In genomic region chr20:13543783-13544182, GRCh38 we compare ENCODE assay signal across 18 cellular contexts.
A peak's percentile ranks its signal among the peaks of the same experiment; 100 is the strongest.
DNase-seq lines count a peak whose midpoint lies in the region; ATAC-seq and TF ChIP-seq lines count a peak whose summit lies in the region.
"Had no signal": no experiment of that assay in that cellular context is flagged by ENCODE, and none has a peak within 500 bp of the region (broad histone marks: within the 10 kb centered on the region; RNA-seq: fewer than 3 reads in every experiment).

No MANE protein-coding gene starts in this region.

- no peak overlapping the region for H4K91ac ChIP-seq in neuronal stem cell (ENCODE audit: low read depth, low read length, poor library complexity)

- H3K9me3 ChIP-seq in DND-41 (ENCODE audit: insufficient read depth, low read length, severe bottlenecking) = no peaks in the 10 kb centered on the region
- H3K9me3 ChIP-seq in gastroesophageal sphincter = no peaks in the 10 kb centered on the region
- H3K9me3 ChIP-seq in aorta (ENCODE audit: control insufficient read depth, low read length) = no peaks in the 10 kb centered on the region
- no peaks in the 10 kb centered on the region for H3K9me3 ChIP-seq in neuronal stem cell (replicated peaks in 1 of 2; ENCODE audit: control insufficient read depth in 2 of 2, insufficient read depth in 1 of 2, low read depth in 1 of 2, low read length in 2 of 2)
- H3K9me3 ChIP-seq: A549; BLaER1 treated with 17β-estradiol and CSF1 and Interleukin-3, amounts not matched to agents 10 nM and 100 nM; Caco-2 had no signal

- no peak overlapping the region for H2BK15ac ChIP-seq in neuronal stem cell (ENCODE audit: low read length)

- no peaks in the 10 kb centered on the region for H3K79me1 ChIP-seq in neuronal stem cell (ENCODE audit: low read depth, low read length)

- H3K9ac ChIP-seq in DND-41 (ENCODE audit: low read depth, low read length) (no peak overlapping the region), neuronal stem cell (ENCODE audit: low read depth, low read length, poor library complexity) (no peak overlapping the region)
- H3K9ac ChIP-seq: BLaER1 treated with 17β-estradiol and CSF1 and Interleukin-3, amounts not matched to agents 10 nM and 100 nM had no signal

- H3K4ac ChIP-seq in neuronal stem cell (ENCODE audit: low read length) = no peak overlapping the region

- H3K14ac ChIP-seq in neuronal stem cell (ENCODE audit: low read length) = no peak overlapping the region

- peaks cover 98% of the 10 kb centered on the region for H3K79me2 ChIP-seq in DND-41 (ENCODE audit: insufficient read depth, low read length)

- ATAC-seq in DND-41 (ENCODE audit: insufficient read depth, low read depth) = no peak
- peak; percentile 67 for ATAC-seq in gastroesophageal sphincter
- peak; percentile 54 for ATAC-seq in aorta (ENCODE audit: low FRiP score)
- ATAC-seq: A549; CD8-positive, alpha-beta T cell; GM12878 had no signal

- no peak overlapping the region for H3K23ac ChIP-seq in neuronal stem cell (ENCODE audit: low read depth, low read length, poor library complexity)

- TF ChIP-seq POLR2A in gastroesophageal sphincter (IDR thresholded peaks at IDR 0.05) = no peak

- TF ChIP-seq EP300 in gastroesophageal sphincter (IDR thresholded peaks at IDR 0.05) = no peak

- WGBS in gastroesophageal sphincter (ENCODE audit: low coverage in 1 of 2), 2 donors = 76 to 81% methylated on average over 4 of the region's 4 CpGs
- 79 to 85% methylated on average over 4 of the region's 4 CpGs for WGBS in aorta, 2 donors
- WGBS in neuronal stem cell (ENCODE audit: extremely low coverage in 2 of 2, insufficient read length in 2 of 2, insufficient replicate concordance in 1 of 2), 2 donors = no CpG with 5 or more reads among the region's 4 CpGs

- H2BK5ac ChIP-seq in neuronal stem cell (ENCODE audit: low read length) = no peak overlapping the region

- H3K36me3 ChIP-seq in DND-41 (ENCODE audit: insufficient read depth, low read length) (peaks cover 82% of the 10 kb centered on the region), gastroesophageal sphincter (no peaks in the 10 kb centered on the region), aorta (ENCODE audit: control insufficient read depth in 1 of 2, insufficient read depth in 2 of 2, low read length in 1 of 2) (no peaks in the 10 kb centered on the region), neuronal stem cell (replicated peaks in 1 of 2; ENCODE audit: control insufficient read depth in 2 of 2, insufficient read depth in 2 of 2, low read length in 2 of 2) (no peaks in the 10 kb centered on the region)

- no peak overlapping the region for H2BK12ac ChIP-seq in neuronal stem cell (ENCODE audit: low read length)

- no peak overlapping the region for H4K8ac ChIP-seq in neuronal stem cell (ENCODE audit: low read depth, low read length)

- H3K18ac ChIP-seq in neuronal stem cell (ENCODE audit: low read length) = no peak overlapping the region

- H3K27me3 ChIP-seq in DND-41 (ENCODE audit: insufficient read depth, low read length, poor library complexity) (no peaks in the 10 kb centered on the region), gastroesophageal sphincter (no peaks in the 10 kb centered on the region), aorta (ENCODE audit: control insufficient read depth in 1 of 2, insufficient read depth in 2 of 2, low read length in 1 of 2) (no peaks in the 10 kb centered on the region), neuronal stem cell (ENCODE audit: control insufficient read depth in 3 of 3, insufficient read depth in 3 of 3, low read depth in 1 of 3, low read length in 3 of 3) (no peaks in the 10 kb centered on the region)
- H3K27me3 ChIP-seq: BLaER1 treated with 17β-estradiol and CSF1 and Interleukin-3, amounts not matched to agents 10 nM and 100 nM had no signal

- no peak for TF ChIP-seq CTCF in DND-41 (IDR thresholded peaks at IDR 0.05; ENCODE audit: borderline replicate concordance, extremely low read depth, low read length, poor library complexity, severe bottlenecking)
- no peak for TF ChIP-seq CTCF in gastroesophageal sphincter (IDR thresholded peaks at IDR 0.05)

- no peaks in the 10 kb centered on the region for H4K20me1 ChIP-seq in DND-41 (ENCODE audit: insufficient read depth, low read length)

- H3K4me1 ChIP-seq in DND-41 (ENCODE audit: insufficient read depth, low read length) (peaks cover 18% of the 10 kb centered on the region; the same call in 1 of the 2 replicates), gastroesophageal sphincter (peaks cover 0 to 10% (median 4%) of the 10 kb centered on the region in 3 donors), aorta (ENCODE audit: control insufficient read depth in 1 of 2, insufficient read depth in 2 of 2, low read length in 2 of 2) (no peaks in the 10 kb centered on the region), neuronal stem cell (ENCODE audit: control insufficient read depth in 2 of 2, insufficient read depth in 1 of 2, low read depth in 1 of 2, low read length in 2 of 2) (no peaks in the 10 kb centered on the region)
- H3K4me1 ChIP-seq: BLaER1 treated with 17β-estradiol and CSF1 and Interleukin-3, amounts not matched to agents 10 nM and 100 nM; Caco-2 had no signal

- no peak overlapping the region for H2AK5ac ChIP-seq in neuronal stem cell (ENCODE audit: low read depth, low read length)

- peak overlapping the region; percentile 7; the same call in 1 of the 2 replicates for H3K27ac ChIP-seq in DND-41 (ENCODE audit: low read length)
- no peak overlapping the region for H3K27ac ChIP-seq in gastroesophageal sphincter
- no peak overlapping the region for H3K27ac ChIP-seq in aorta (ENCODE audit: low read depth in 1 of 2, low read length in 2 of 2)
- no peak overlapping the region for H3K27ac ChIP-seq in neuronal stem cell (replicated peaks; ENCODE audit: low read length)
- H3K27ac ChIP-seq: 22Rv1; A549; BLaER1 treated with 17β-estradiol and CSF1 and Interleukin-3, amounts not matched to agents 10 nM and 100 nM; C4-2B had no signal

- H3K4me3 ChIP-seq in DND-41 (ENCODE audit: low read depth in 1 of 2, low read length in 2 of 2) (no peak overlapping the region), gastroesophageal sphincter (no peak overlapping the region), aorta (ENCODE audit: low read length in 2 of 2) (no peak overlapping the region), neuronal stem cell (ENCODE audit: low read length in 2 of 2) (no peak overlapping the region)
- H3K4me3 ChIP-seq: A549; BLaER1 treated with 17β-estradiol and CSF1 and Interleukin-3, amounts not matched to agents 10 nM and 100 nM; GM12878 had no signal

- DNase-seq in DND-41 (no peak), aorta (no peak), ureter (ENCODE audit: low spot score) (no peak), neuronal stem cell (ENCODE audit: low spot score) (no peak)
- DNase-seq: AML-193; Caco-2; Calu3; CD4-positive, alpha-beta T cell; CD8-positive, alpha-beta T cell; DMS79 treated with DMSO at 0.1 percent for 48 hours; EL; GDM1 had no signal

- H2AFZ ChIP-seq in DND-41 (ENCODE audit: low read depth, low read length) (no peak overlapping the region), neuronal stem cell (ENCODE audit: low read length) (no peak overlapping the region)

- H3K4me2 ChIP-seq in DND-41 (ENCODE audit: insufficient read depth, low read length) = no peak overlapping the region
- no peak overlapping the region for H3K4me2 ChIP-seq in neuronal stem cell (ENCODE audit: insufficient read depth, low read length, poor library complexity, severe bottlenecking)
- H3K4me2 ChIP-seq: A549; BLaER1 treated with 17β-estradiol and CSF1 and Interleukin-3, amounts not matched to agents 10 nM and 100 nM had no signal

- H2BK120ac ChIP-seq in neuronal stem cell (ENCODE audit: low read depth, low read length) = no peak overlapping the region

- intact Hi-C loops in aorta (cut with DNase I) = loop anchor here (10.0 kb wide), 4 partner anchors 89 to 419 kb away; no protein-coding TSS in a partner anchor
